Comparison of ENCODE assay signal across 18 cellular contexts in the genomic region with DNA sequence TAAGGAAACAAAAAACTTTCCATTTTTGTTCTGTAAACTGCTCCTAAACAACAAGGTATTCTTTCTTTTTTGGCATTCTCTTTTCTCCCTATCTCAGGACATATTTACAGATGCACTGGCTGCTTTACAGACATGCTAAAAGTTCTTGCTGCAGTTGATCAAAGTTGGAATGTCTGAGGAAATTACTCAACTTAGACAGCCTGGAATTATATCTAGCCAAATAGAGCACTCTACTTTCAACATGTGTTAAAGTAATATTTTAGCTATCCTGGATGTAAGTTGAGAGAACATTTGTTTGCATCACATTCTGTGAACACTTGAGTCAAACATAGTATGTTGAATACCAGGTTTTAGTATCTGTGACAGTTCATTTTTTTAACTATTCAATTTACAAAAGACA. TPM values are rescaled to one million over a fixed set of nuclear protein-coding genes. Genes with fewer than 3 reads are reported as not detected.
DNase-seq lines count a peak whose midpoint lies in the region; ATAC-seq, FAIRE-seq and TF ChIP-seq lines count a peak whose summit lies in the region.
"Had no signal": no experiment of that assay in that cellular context is flagged by ENCODE, and none has a peak within 500 bp of the region (broad histone marks: within the 10 kb centered on the region; RNA-seq: fewer than 3 reads in every experiment).

No MANE protein-coding gene starts in this region.

- ATAC-seq in HepG2 (no peak), right lobe of liver (no peak)

- TF ChIP-seq EP300 in HepG2 (IDR thresholded peaks at IDR 0.05; ENCODE audit: low read depth in 2 of 2, low read length in 2 of 2) (no peak), HepG2 (CRISPR knock-in tag; IDR thresholded peaks at IDR 0.05; ENCODE audit: borderline replicate concordance) (no peak)

- no peak for FAIRE-seq in HepG2 (lab: Jason Lieb, UNC)
- FAIRE-seq: GM19239, H54 had no signal

- intact Hi-C loops in HepG2 (cut with micrococcal nuclease; ENCODE audit: unreplicated experiment) (no loop called here), right lobe of liver (cut with DNase I) (no loop called here), tibial artery (cut with DNase I; ENCODE audit: low total_unique reads) (loop anchor here (10.0 kb wide), 1 partner anchor 49 kb away; no protein-coding TSS in a partner anchor)

- CTCF ChIA-PET in HepG2 (lab: Yijun Ruan, JAX; ENCODE audit: low intra/inter-chr PET ratio, low total read pairs): no interaction called here

- H3K9ac ChIP-seq in HepG2 (ENCODE audit: insufficient read depth, low read depth, low read length): no peak overlapping the region
- H3K9ac ChIP-seq: BLaER1 had no signal

- no peaks in the 10 kb centered on the region for H4K20me1 ChIP-seq in HepG2 (ENCODE audit: insufficient read depth, low read length)
- H4K20me1 ChIP-seq: BLaER1 had no signal

- H2AFZ ChIP-seq in HepG2 (ENCODE audit: low read length): no peak overlapping the region

- H3K9me3 ChIP-seq in HepG2 (ENCODE audit: low read length): no peaks in the 10 kb centered on the region
- H3K9me3 ChIP-seq in right lobe of liver: no peaks in the 10 kb centered on the region
- H3K9me3 ChIP-seq in tibial artery: no peaks in the 10 kb centered on the region
- H3K9me3 ChIP-seq: BLaER1 had no signal

- TF ChIP-seq POLR2A in HepG2 (IDR thresholded peaks at IDR 0.05; ENCODE audit: insufficient read depth in 1 of 2, low read depth in 2 of 2, low read length in 2 of 2) (no peak), right lobe of liver (IDR thresholded peaks at IDR 0.05) (no peak)

- H3K4me1 ChIP-seq in HepG2 (ENCODE audit: insufficient read depth, low read length) (no peaks in the 10 kb centered on the region), right lobe of liver (no peaks in the 10 kb centered on the region), tibial artery (peaks cover 0 to 66% (median 20%) of the 10 kb centered on the region in 4 donors)
- H3K4me1 ChIP-seq: BLaER1 had no signal

- TF ChIP-seq CTCF in HepG2 (CRISPR knock-in tag; IDR thresholded peaks at IDR 0.05): no peak
- TF ChIP-seq CTCF in right lobe of liver (IDR thresholded peaks at IDR 0.05): no peak
- TF ChIP-seq CTCF in choroid plexus epithelial cell (conservative IDR thresholded peaks at IDR 0.05; ENCODE audit: low read depth, low read length): no peak
- no peak for TF ChIP-seq CTCF in tibial artery (IDR thresholded peaks at IDR 0.05)

- no peak overlapping the region for H3K27ac ChIP-seq in HepG2 (ENCODE audit: extremely low read length, insufficient read depth, low read length)
- H3K27ac ChIP-seq in right lobe of liver: no peak overlapping the region
- peak overlapping the region; percentile 66 to 69 for H3K27ac ChIP-seq in tibial artery
- H3K27ac ChIP-seq: BLaER1 had no signal

- H3K36me3 ChIP-seq in HepG2 (replicated peaks in 1 of 2; ENCODE audit: control insufficient read depth in 1 of 2, insufficient read depth in 2 of 2, low read length in 2 of 2): peaks cover 0 to 16% of the 10 kb centered on the region in 2 experiments; a peak in 3 of 5 replicates
- H3K36me3 ChIP-seq in right lobe of liver: no peaks in the 10 kb centered on the region
- peaks cover 0 to 4% (median 0%) of the 10 kb centered on the region in 3 donors for H3K36me3 ChIP-seq in tibial artery

- POLR2A ChIA-PET in HepG2 (lab: Yijun Ruan, JAX): no interaction called here

- no peak for TF ChIP-seq RAD21 in HepG2 (CRISPR knock-in tag; IDR thresholded peaks at IDR 0.05)

- DNase-seq in HepG2 (ENCODE audit: low spot score) (peak; percentile 35), right lobe of liver (no peak), choroid plexus epithelial cell (ENCODE audit: low read depth) (peak; percentile 70), iris pigment epithelial cell (ENCODE audit: low read depth) (peak; percentile 71), tibial artery (no peak), UCSD-AML1 (lab: John Stamatoyannopoulos, UW; ENCODE audit: unreplicated experiment) (no peak), NOMO-1 treated with DMSO at 0.1 percent for 48 hours (lab: John Stamatoyannopoulos, UW; ENCODE audit: unreplicated experiment) (no peak)
- DNase-seq in activated naive CD4-positive, alpha-beta T cell (lab: John Stamatoyannopoulos, UW): no peak
- DNase-seq: 8988T, DMS 273 treated with DMSO at 0.1 percent for 48 hours, MV-4-11, NCI-H1417 treated with DMSO at 0.1 percent for 48 hours, NCI-H1930, OCI-M1, SHP77 treated with DMSO at 0.1 percent for 48 hours had no signal

- no peaks in the 10 kb centered on the region for H3K79me2 ChIP-seq in HepG2 (ENCODE audit: insufficient read depth, low read length)

- H3K4me3 ChIP-seq in HepG2 (replicated peaks in 1 of 3; ENCODE audit: insufficient read depth in 1 of 3, low read depth in 2 of 3, low read length in 3 of 3) (no peak overlapping the region), right lobe of liver (no peak overlapping the region), choroid plexus epithelial cell (ENCODE audit: low read depth, low read length) (no peak overlapping the region), tibial artery (no peak overlapping the region)
- H3K4me3 ChIP-seq: BLaER1 had no signal

- BruUV-seq in HepG2 (replicated peaks; lab: Mats Ljungman, UMichigan): TSS peak; percentile 17

- H3K27me3 ChIP-seq in HepG2 (ENCODE audit: control insufficient read depth in 1 of 2, insufficient read depth in 2 of 2, low read length in 2 of 2) (no peaks in the 10 kb centered on the region), right lobe of liver (no peaks in the 10 kb centered on the region), tibial artery (no peaks in the 10 kb centered on the region)
- H3K27me3 ChIP-seq: BLaER1 had no signal

- no peak overlapping the region for H3K4me2 ChIP-seq in HepG2 (ENCODE audit: low read depth, low read length)
- H3K4me2 ChIP-seq: BLaER1 had no signal

- in situ Hi-C loops in HepG2 (cut with HindIII; ENCODE audit: extremely low pct_ligation_motif_present, low pct_unique_long_range_greater_than_20kb): no loop called here

TF ChIP-seq in HepG2, 621 proteins besides CTCF, POLR2A, EP300 and RAD21 (continues in another document):
- TF ChIP-seq HHEX (CRISPR knock-in tag; IDR thresholded peaks at IDR 0.05) (no peak), ZFP62 (CRISPR knock-in tag; IDR thresholded peaks at IDR 0.05) (no peak), ZFP1 (CRISPR knock-in tag; IDR thresholded peaks at IDR 0.05) (no peak), SMAD1 (CRISPR knock-in tag; IDR thresholded peaks at IDR 0.05; ENCODE audit: borderline replicate concordance, low read depth) (no peak), ATF7-NPFF (CRISPR knock-in tag; IDR thresholded peaks at IDR 0.05; ENCODE audit: low read depth) (no peak), TBX3 (IDR thresholded peaks at IDR 0.05; ENCODE audit: borderline replicate concordance) (no peak), ZNF850 (CRISPR knock-in tag; conservative IDR thresholded peaks at IDR 0.05) (no peak), MAFK (conservative IDR thresholded peaks at IDR 0.05 in 1 of 2, IDR thresholded peaks at IDR 0.05 in 1 of 2; ENCODE audit: low read length in 2 of 2) (no peak), SYNCRIP (IDR thresholded peaks at IDR 0.05; ENCODE audit: insufficient read depth, low read depth, low read length) (no peak), KLF6 (CRISPR knock-in tag; IDR thresholded peaks at IDR 0.05) (no peak), ELF3 (CRISPR knock-in tag; IDR thresholded peaks at IDR 0.05) (no peak), HMG20A (CRISPR knock-in tag; IDR thresholded peaks at IDR 0.05; ENCODE audit: borderline replicate concordance) (no peak), ZIK1 (CRISPR knock-in tag; IDR thresholded peaks at IDR 0.05; ENCODE audit: borderline replicate concordance, low read depth) (no peak), HNRNPUL1 (IDR thresholded peaks at IDR 0.05; ENCODE audit: low read depth, low read length) (no peak)
- TF ChIP-seq, protein P1, sequence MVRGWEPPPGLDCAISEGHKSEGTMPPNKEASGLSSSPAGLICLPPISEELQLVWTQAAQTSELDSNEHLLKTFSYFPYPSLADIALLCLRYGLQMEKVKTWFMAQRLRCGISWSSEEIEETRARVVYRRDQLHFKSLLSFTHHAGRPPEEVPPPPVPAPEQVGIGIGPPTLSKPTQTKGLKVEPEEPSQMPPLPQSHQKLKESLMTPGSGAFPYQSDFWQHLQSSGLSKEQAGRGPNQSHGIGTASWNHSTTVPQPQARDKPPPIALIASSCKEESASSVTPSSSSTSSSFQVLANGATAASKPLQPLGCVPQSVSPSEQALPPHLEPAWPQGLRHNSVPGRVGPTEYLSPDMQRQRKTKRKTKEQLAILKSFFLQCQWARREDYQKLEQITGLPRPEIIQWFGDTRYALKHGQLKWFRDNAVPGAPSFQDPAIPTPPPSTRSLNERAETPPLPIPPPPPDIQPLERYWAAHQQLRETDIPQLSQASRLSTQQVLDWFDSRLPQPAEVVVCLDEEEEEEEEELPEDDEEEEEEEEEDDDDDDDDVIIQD (CRISPR knock-in tag; IDR thresholded peaks at IDR 0.05; ENCODE audit: low read depth): no peak

RNA-seq across cellular contexts. Expression of gene TASP1, which starts 24.8 kb away (rescaled TPM):
- total RNA-seq in HepG2 (2016; rRNA removed; fragmentation: Illumina TruSeq; extraction: Trizol) (25.2 and 29.1 TPM in 2 replicates), right lobe of liver (1 to 10 TPM; 2.5 to 6.1 (median 4.3) TPM)
- 74.0 and 76.2 TPM in 2 replicates for total RNA-seq in HepG2 (2016; cell fraction: cytosol; rRNA removed; fragmentation: Illumina TruSeq; extraction: Trizol; ENCODE audit: low read depth)
- 25.6 and 27.8 TPM in 2 replicates for total RNA-seq in HepG2 (2016; cell fraction: insoluble cytoplasmic fraction; rRNA removed; fragmentation: Illumina TruSeq; extraction: Trizol)
- total RNA-seq in HepG2 (2016; cell fraction: membrane; rRNA removed; fragmentation: Illumina TruSeq; extraction: Trizol): 28.8 and 33.7 TPM in 2 replicates
- total RNA-seq in HepG2 (2016; cell fraction: nucleus; rRNA removed; fragmentation: Illumina TruSeq; extraction: Trizol): 52.6 and 57.4 TPM in 2 replicates
- polyA plus RNA-seq in HepG2 (2011; rRNA removed): 7.4 and 10.0 TPM in 2 replicates
- polyA plus RNA-seq in HepG2 (2011; cell fraction: cytosol; rRNA removed): 6.1 and 7.3 TPM in 2 replicates
- 8.0 and 8.8 TPM in 2 replicates for polyA plus RNA-seq in HepG2 (2011; cell fraction: nucleus; rRNA removed)
- 7.7 and 10.7 TPM in 2 replicates for polyA plus RNA-seq in HepG2 (2012)
- 3.5 and 4.1 TPM in 2 replicates for polyA plus RNA-seq in HepG2 (2016; cell fraction: cytosol; fragmentation: Illumina TruSeq; extraction: Trizol; ENCODE audit: low read depth)
- 24.5 and 25.1 TPM in 2 replicates for polyA plus RNA-seq in HepG2 (2016; cell fraction: insoluble cytoplasmic fraction; fragmentation: Illumina TruSeq; extraction: Trizol; ENCODE audit: low read depth)
- polyA plus RNA-seq in HepG2 (2016; cell fraction: membrane; fragmentation: Illumina TruSeq; extraction: Trizol; ENCODE audit: low read depth): 7.8 TPM in 2 replicates
- 14.4 and 16.7 TPM in 2 replicates for polyA plus RNA-seq in HepG2 (2016; cell fraction: nucleus; fragmentation: Illumina TruSeq; extraction: Trizol; ENCODE audit: insufficient read depth, low read depth)
- polyA minus RNA-seq in HepG2 (2011; rRNA and poly(A)+ RNA removed; ENCODE audit: low replicate concordance): 15.6 and 18.8 TPM in 2 replicates
- polyA minus RNA-seq in HepG2 (2011; cell fraction: cytosol; rRNA and poly(A)+ RNA removed): 9.9 and 13.1 TPM in 2 replicates
- polyA minus RNA-seq in HepG2 (2011; cell fraction: nucleus; rRNA and poly(A)+ RNA removed): 76.1 and 88.3 TPM in 2 replicates

Comparison
In these comparisons a context has a peak if more than half of its experiments do, and no peak if none do; other contexts are left out.
1. DNase-seq: peak in HepG2 (single experiment), choroid plexus epithelial cell (single experiment) and iris pigment epithelial cell (single experiment); none in right lobe of liver (0 of 3), tibial artery (0 of 2), UCSD-AML1 (single experiment), NOMO-1 treated with DMSO at 0.1 percent for 48 hours (single experiment) and activated naive CD4-positive, alpha-beta T cell (0 of 4).
2. H3K27ac ChIP-seq: peak in tibial artery (2 of 2); none in HepG2 (single experiment) and right lobe of liver (0 of 3).